8 cellular contexts compared by ENCODE assay signal in genomic region chr9:136864996-136865767, GRCh38. TPM values are rescaled to one million over a fixed set of nuclear protein-coding genes. Genes with fewer than 3 reads are reported as not detected.
DNase-seq lines count a peak whose midpoint lies in the region; ATAC-seq and TF ChIP-seq lines count a peak whose summit lies in the region.

No MANE protein-coding gene starts in this region.

- peaks cover 27% of the 10 kb centered on the region for H3K79me2 ChIP-seq in OCI-LY3 (ENCODE audit: low read length)

- no peak overlapping the region for H2AFZ ChIP-seq in OCI-LY3 (ENCODE audit: low read depth, low read length)

- H3K27ac ChIP-seq in OCI-LY3 (ENCODE audit: low read length) = no peak overlapping the region

- H4K20me1 ChIP-seq in OCI-LY3 (ENCODE audit: insufficient read depth, low read length) = peaks cover 4% of the 10 kb centered on the region; the same call in 1 of the 2 replicates

- H3K27me3 Mint-ChIP-seq in nephron (ENCODE audit: low read depth) = peaks cover 4% of the 10 kb centered on the region

- H3K4me1 ChIP-seq in OCI-LY3 (ENCODE audit: low read length) (peaks cover 8% of the 10 kb centered on the region; the same call in 1 of the 2 replicates), endocrine pancreas (ENCODE audit: control insufficient read depth, insufficient read depth, low read length) (no peaks in the 10 kb centered on the region)

- H3K9ac ChIP-seq in OCI-LY3 (ENCODE audit: low read length) (peak overlapping the region; percentile 93), endocrine pancreas (ENCODE audit: control insufficient read depth, insufficient read depth, low read length) (peak overlapping the region; percentile 63)

- peaks cover 15% of the 10 kb centered on the region for H3K9me3 Mint-ChIP-seq in nephron

- H3K4me1 Mint-ChIP-seq in nephron = peaks cover 4% of the 10 kb centered on the region

- peak overlapping the region; percentile 96 for H3K4me3 ChIP-seq in BJ (ENCODE audit: low read depth, low read length)
- H3K4me3 ChIP-seq in OCI-LY3 (ENCODE audit: low read length) = peak overlapping the region; percentile 97
- no peak overlapping the region for H3K4me3 ChIP-seq in endocrine pancreas (ENCODE audit: control insufficient read depth, insufficient read depth, low read length)

- POLR2A ChIA-PET in BJ (lab: Charles Lee) = no interaction called here

- peaks cover 24% of the 10 kb centered on the region for H3K36me3 ChIP-seq in BJ (ENCODE audit: control insufficient read depth, insufficient read depth, low read length)
- H3K36me3 ChIP-seq in OCI-LY3 (replicated peaks; ENCODE audit: low read depth, low read length) = peaks cover 34% of the 10 kb centered on the region
- H3K36me3 ChIP-seq in endocrine pancreas (ENCODE audit: control insufficient read depth, insufficient read depth, low read length) = peaks cover 10% of the 10 kb centered on the region

- H3K27me3 ChIP-seq in BJ (ENCODE audit: control insufficient read depth, insufficient read depth, low read length) (no peaks in the 10 kb centered on the region), OCI-LY3 (ENCODE audit: low read depth, low read length) (no peaks in the 10 kb centered on the region), endocrine pancreas (ENCODE audit: control insufficient read depth, insufficient read depth, low read length) (no peaks in the 10 kb centered on the region)

- CTCF ChIA-PET in BJ (lab: Yijun Ruan, JAX) = interaction anchor here (0.9 kb wide), 1 partner anchor 55 kb away, joined by 3 read pairs; no protein-coding TSS in a partner anchor

- DNase-seq in BJ (ENCODE audit: low read depth) (no peak), NCI-H2081 (lab: John Stamatoyannopoulos, UW) (no peak)
- no peak for DNase-seq in activated effector memory CD4-positive, alpha-beta T cell treated with anti-CD3 and anti-CD28 coated beads, Interleukin-2, amount 50 U/mL, for 16 hours

- H3K4me3 Mint-ChIP-seq in nephron = peak overlapping the region; percentile 88 to 91 (median 88)

- H3K27ac Mint-ChIP-seq in nephron = peak overlapping the region in 1 of 3 experiments; percentile 61

- peak overlapping the region; percentile 82 for H3K4me2 ChIP-seq in OCI-LY3 (ENCODE audit: low read length)

- peaks cover 21% of the 10 kb centered on the region for H3K36me3 Mint-ChIP-seq in nephron (ENCODE audit: low read depth)

- ATAC-seq in GM18868 (IDR thresholded peaks at IDR 0.05; ENCODE audit: unreplicated experiment) (no peak), GM21447 (IDR thresholded peaks at IDR 0.05; ENCODE audit: unreplicated experiment) (no peak)

- H3K9me3 ChIP-seq in OCI-LY3 (ENCODE audit: insufficient read depth, low read length) = peaks cover 5% of the 10 kb centered on the region; the same call in 1 of the 2 replicates
- H3K9me3 ChIP-seq in endocrine pancreas (ENCODE audit: control insufficient read depth, low read length) = no peaks in the 10 kb centered on the region

- TF ChIP-seq CTCF in BJ (IDR thresholded peaks at IDR 0.05; ENCODE audit: insufficient read depth, low read depth, low read length) (no peak), OCI-LY3 (IDR thresholded peaks at IDR 0.05; ENCODE audit: low read depth, low read length) (no peak), nephron (IDR thresholded peaks at IDR 0.05; ENCODE audit: unreplicated experiment in 3 of 3) (no peak)

RNA-seq across cellular contexts. Expression of gene EDF1, which starts 0.9 kb away (rescaled TPM):
- 513 and 672 TPM in 2 replicates for polyA plus RNA-seq in BJ (2011; rRNA removed)
- 89.4 and 116 TPM in 2 replicates for polyA minus RNA-seq in BJ (2011; rRNA and poly(A)+ RNA removed)

RNA-seq across cellular contexts. Expression of gene MAMDC4, which starts 13.0 kb away (rescaled TPM):
- 0.86 and 1.6 TPM in 2 replicates for polyA plus RNA-seq in BJ (2011; rRNA removed)
- polyA minus RNA-seq in BJ (2011; rRNA and poly(A)+ RNA removed) = 0.14 and 0.46 TPM in 2 replicates

RNA-seq across cellular contexts. Expression of gene PHPT1, which starts 16.0 kb away (rescaled TPM):
- polyA plus RNA-seq in BJ (2011; rRNA removed) = 116 and 233 TPM in 2 replicates
- polyA minus RNA-seq in BJ (2011; rRNA and poly(A)+ RNA removed) = 22.3 and 29.8 TPM in 2 replicates

RNA-seq across cellular contexts. Expression of gene TRAF2, which starts 21.1 kb away (rescaled TPM):
- 9.6 and 13.6 TPM in 2 replicates for polyA plus RNA-seq in BJ (2011; rRNA removed)
- polyA minus RNA-seq in BJ (2011; rRNA and poly(A)+ RNA removed) = 8.4 and 11.9 TPM in 2 replicates

RNA-seq across cellular contexts. Expression of gene AJM1, which starts 22.9 kb away (rescaled TPM):
- 0.86 and 1.0 TPM in 2 replicates for polyA plus RNA-seq in BJ (2011; rRNA removed)
- 0.19 and 0.21 TPM in 2 replicates for polyA minus RNA-seq in BJ (2011; rRNA and poly(A)+ RNA removed)
